In genomic region chr2:234130734-234131133, GRCh38 we compare ENCODE assay signal across 1 cellular context.
TF ChIP-seq lines count a peak whose summit lies in the region.

No MANE protein-coding gene starts in this region.

TF ChIP-seq in GM23338, 12 proteins besides CTCF, POLR2A, EP300 and RAD21 (continued from another document):
- TF ChIP-seq ZNF462 (CRISPR knock-in tag; IDR thresholded peaks at IDR 0.05) (no peak), CREB1 (CRISPR knock-in tag; IDR thresholded peaks at IDR 0.05; ENCODE audit: low read depth) (no peak), REST (IDR thresholded peaks at IDR 0.05; ENCODE audit: unreplicated experiment) (no peak), ZNF114 (CRISPR knock-in tag; IDR thresholded peaks at IDR 0.05) (no peak), STAT1 (IDR thresholded peaks at IDR 0.05; ENCODE audit: unreplicated experiment) (no peak)
TF ChIP-seq in GM23338: peak in this region for 0.
